8 cellular contexts compared by ENCODE assay signal in the genomic region with DNA sequence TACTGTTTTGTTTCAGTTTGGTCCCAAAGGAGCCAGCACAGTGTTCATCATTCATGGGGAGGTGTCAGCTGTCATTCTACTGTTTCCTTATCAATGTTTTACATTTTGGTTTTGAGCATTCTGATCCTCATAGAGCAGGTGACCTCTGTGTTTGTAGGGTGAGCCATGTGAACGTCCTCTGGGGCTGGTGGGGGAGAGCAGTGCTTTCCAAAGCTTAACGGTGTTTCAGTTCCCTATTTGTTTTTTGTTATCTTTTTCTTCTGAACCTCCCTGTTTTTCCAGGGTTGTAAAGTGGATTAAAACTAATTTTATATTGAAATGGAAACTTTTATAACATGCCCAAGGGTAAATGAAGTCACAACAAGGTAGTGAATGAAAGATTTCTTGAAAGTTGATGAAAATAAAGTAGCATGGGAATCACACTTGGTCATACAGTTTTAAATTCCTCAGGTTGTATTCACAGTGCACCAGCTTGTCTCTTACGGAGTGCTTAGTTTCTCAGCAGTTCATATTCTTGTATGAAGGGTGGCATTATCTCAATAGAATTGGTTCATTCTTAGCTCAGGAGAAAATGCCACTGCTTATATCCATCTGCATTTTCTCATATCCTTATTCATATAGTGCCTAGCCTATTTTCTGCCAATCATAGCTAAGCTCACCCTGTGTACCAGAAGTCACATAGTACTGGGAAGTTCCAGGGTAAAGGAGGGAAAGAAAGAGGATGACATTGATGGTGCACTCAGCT. TPM values are rescaled to one million over a fixed set of nuclear protein-coding genes. Genes with fewer than 3 reads are reported as not detected.
A peak's percentile ranks its signal among the peaks of the same experiment; 100 is the strongest.
DNase-seq lines count a peak whose midpoint lies in the region; ATAC-seq and TF ChIP-seq lines count a peak whose summit lies in the region.

No MANE protein-coding gene starts in this region.

- no peak for DNase-seq in Panc1 (ENCODE audit: low read depth, low spot score)
- DNase-seq in lower lobe of right lung, result no peak
- DNase-seq in activated CD4-positive, alpha-beta T cell treated with anti-CD3 and anti-CD28 coated beads, Interleukin-2, amount 50 U/mL, for 1 hour, result no peak
- DNase-seq in middle frontal gyrus (ENCODE audit: extremely low spot score, low spot score), result no peak
- DNase-seq in ACHN, result no peak

- no peak for TF ChIP-seq POLR2A in GM18505 (IDR thresholded peaks at IDR 0.05; ENCODE audit: borderline replicate concordance, extremely low read depth, insufficient read depth, insufficient read length)

- in situ Hi-C loops in Panc1 (cut with HindIII; ENCODE audit: low pct_unique_long_range_greater_than_20kb, low sequenced_read_pairs), result loop anchor here (5.0 kb wide), 1 partner anchor 35 kb away; no protein-coding TSS in a partner anchor
- in situ Hi-C loops in ACHN (cut with HindIII; ENCODE audit: low pct_ligation_motif_present, low pct_unique_long_range_greater_than_20kb, low sequenced_read_pairs), result no loop called here

- H3K27me3 ChIP-seq in Panc1 (ENCODE audit: control insufficient read depth, insufficient read depth, low read length) (no peaks in the 10 kb centered on the region), muscle layer of colon (ENCODE audit: control insufficient read depth in 1 of 2, insufficient read depth in 2 of 2, low read length in 2 of 2) (no peaks in the 10 kb centered on the region), lower lobe of right lung (ENCODE audit: low read depth) (no peaks in the 10 kb centered on the region)

- intact Hi-C loops in Panc1 (cut with micrococcal nuclease; ENCODE audit: unreplicated experiment), result no loop called here
- intact Hi-C loops in lower lobe of right lung (cut with DNase I), result no loop called here

- H3K4me3 ChIP-seq in Panc1 (ENCODE audit: low read depth in 2 of 2, low read length in 2 of 2), result peak overlapping the region in 1 of 2 experiments; percentile 23; a peak in 1 of 4 replicates
- no peak overlapping the region for H3K4me3 ChIP-seq in muscle layer of colon (ENCODE audit: low read depth in 1 of 2, low read length in 2 of 2)
- H3K4me3 ChIP-seq in lower lobe of right lung, result no peak overlapping the region

- ATAC-seq in GM18505 (IDR thresholded peaks at IDR 0.05; ENCODE audit: unreplicated experiment), result peak; percentile 86
- ATAC-seq in HG02678 (IDR thresholded peaks at IDR 0.05; ENCODE audit: unreplicated experiment), result peak; percentile 79
- ATAC-seq in Panc1, result peak; percentile 52
- ATAC-seq in lower lobe of right lung, result no peak

- H3K36me3 ChIP-seq in Panc1 (ENCODE audit: control insufficient read depth, insufficient read depth, low read length) (no peaks in the 10 kb centered on the region), muscle layer of colon (ENCODE audit: insufficient read depth, low read length) (no peaks in the 10 kb centered on the region), lower lobe of right lung (no peaks in the 10 kb centered on the region)

- CTCF ChIA-PET in Panc1 (lab: Charles Lee), result no interaction called here

- BruUV-seq in Panc1 (replicated peaks; lab: Mats Ljungman, UMichigan), result no TSS peak

- H3K9me3 ChIP-seq in Panc1 (ENCODE audit: control insufficient read depth, insufficient read depth, low read depth, low read length) (no peaks in the 10 kb centered on the region), muscle layer of colon (ENCODE audit: low read length) (no peaks in the 10 kb centered on the region), lower lobe of right lung (no peaks in the 10 kb centered on the region)

- no peak overlapping the region for H3K9ac ChIP-seq in muscle layer of colon (ENCODE audit: low read length)

- POLR2A ChIA-PET in Panc1 (lab: Charles Lee), result no interaction called here

- H3K4me1 ChIP-seq in Panc1 (ENCODE audit: control insufficient read depth, insufficient read depth, low read length) (peaks cover 52% of the 10 kb centered on the region), muscle layer of colon (ENCODE audit: insufficient read depth, low read length) (peaks cover 64% of the 10 kb centered on the region), lower lobe of right lung (peaks cover 70% of the 10 kb centered on the region)

- H3K27ac ChIP-seq in Panc1 (ENCODE audit: low read length), result peak overlapping the region; percentile 72
- H3K27ac ChIP-seq in muscle layer of colon (ENCODE audit: low read depth, low read length), result peak overlapping the region; percentile 26
- H3K27ac ChIP-seq in lower lobe of right lung, result no peak overlapping the region

- TF ChIP-seq CTCF in Panc1 (IDR thresholded peaks at IDR 0.05) (no peak), lower lobe of right lung (IDR thresholded peaks at IDR 0.05) (no peak)

RNA-seq across cellular contexts. Expression of a gene that starts 54.5 kb away (rescaled TPM):
- total RNA-seq in Panc1 (2021; ENCODE audit: unreplicated experiment) (68.5 TPM), lower lobe of right lung (68.4 TPM)
- polyA plus RNA-seq in Panc1 (2012; ENCODE audit: insufficient read length), result 45.9 TPM

Comparison
In these comparisons a context has a peak if more than half of its experiments do, and no peak if none do; other contexts are left out.
1. ATAC-seq: peak in GM18505 (single experiment), HG02678 (single experiment) and Panc1 (single experiment); none in lower lobe of right lung (0 of 2).